Comparison of ENCODE assay signal across 21 cellular contexts in the genomic region with DNA sequence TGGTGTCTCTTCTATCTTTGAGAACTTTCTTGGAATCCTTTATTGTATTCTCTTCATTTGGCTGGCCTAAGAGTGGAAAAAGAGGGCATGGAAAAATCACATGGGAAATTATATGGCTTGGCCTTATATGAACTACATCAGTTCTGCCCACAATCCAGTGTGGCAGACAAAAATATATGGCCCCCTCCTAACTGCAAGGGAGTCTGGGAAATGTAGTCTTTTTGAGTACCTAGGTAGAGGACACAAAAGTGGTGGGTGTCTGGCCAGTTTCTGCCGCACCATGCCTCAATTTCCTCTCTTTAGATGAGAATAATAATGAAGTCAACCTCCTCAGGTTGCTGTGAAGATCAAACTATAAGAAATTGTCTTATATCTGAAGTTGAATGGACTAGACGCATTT.
A peak's percentile ranks its signal among the peaks of the same experiment; 100 is the strongest.
DNase-seq lines count a peak whose midpoint lies in the region; ATAC-seq, FAIRE-seq and TF ChIP-seq lines count a peak whose summit lies in the region.
"Had no signal": no experiment of that assay in that cellular context is flagged by ENCODE, and none has a peak within 500 bp of the region (broad histone marks: within the 10 kb centered on the region; RNA-seq: fewer than 3 reads in every experiment).

No MANE protein-coding gene starts in this region.

- BruUV-seq in HCT116 (replicated peaks; lab: Mats Ljungman, UMichigan), result no TSS peak
- BruUV-seq in GM12878 (replicated peaks; lab: Mats Ljungman, UMichigan), result no TSS peak

- TF ChIP-seq POLR2A in HCT116 (IDR thresholded peaks at IDR 0.05; ENCODE audit: borderline replicate concordance, extremely low read depth, insufficient read depth, insufficient read length) (no peak), GM12878 (IDR thresholded peaks at IDR 0.05; ENCODE audit: low read depth, low read length) (no peak)

- H3K27me3 ChIP-seq in HCT116 (ENCODE audit: insufficient read depth, low read length), result no peaks in the 10 kb centered on the region; the same call in 1 of the 2 replicates
- H3K27me3 ChIP-seq in GM12878 (replicated peaks in 1 of 2; ENCODE audit: control insufficient read depth in 2 of 2, insufficient read depth in 2 of 2, low read length in 1 of 2), result no peaks in the 10 kb centered on the region

- 91% methylated on average over 2 of the region's 2 CpGs for WGBS in GM12878 (ENCODE audit: insufficient coverage, insufficient replicate concordance, low lambda C conversion rate, missing lambda C conversion rate)

- CTCF ChIA-PET in HCT116 (lab: Charles Lee), result no interaction called here
- CTCF ChIA-PET in GM12878 (lab: Yijun Ruan, JAX), result no interaction called here

- POLR2A ChIA-PET in HCT116 (lab: Charles Lee) (no interaction called here), GM12878 (lab: Charles Lee) (no interaction called here)

- H3K27ac ChIP-seq in HCT116 (ENCODE audit: low read depth, low read length) (no peak overlapping the region), GM12878 (ENCODE audit: control insufficient read depth, insufficient read depth) (no peak overlapping the region)
- H3K27ac ChIP-seq: 22Rv1, A549, C4-2B, KMS-11 had no signal

- intact Hi-C loops in HCT116 (cut with micrococcal nuclease) (no loop called here), GM12878 (cut with micrococcal nuclease; ENCODE audit: unreplicated experiment) (no loop called here)

- H3K79me2 ChIP-seq in HCT116 (ENCODE audit: insufficient read depth, low read length) (no peaks in the 10 kb centered on the region), GM12878 (ENCODE audit: control insufficient read depth, insufficient read depth, low read length) (no peaks in the 10 kb centered on the region)

- H2AFZ ChIP-seq in HCT116 (ENCODE audit: low read depth, low read length, poor library complexity, severe bottlenecking), result no peak overlapping the region
- H2AFZ ChIP-seq in GM12878 (ENCODE audit: control insufficient read depth, low read depth, low read length), result no peak overlapping the region

- ATAC-seq in HCT116 (0 out of 2 replicates have a peak, but pooled peaks have one; percentile 32), GM12878 (no peak), HG03045 (IDR thresholded peaks at IDR 0.05; ENCODE audit: unreplicated experiment) (no peak)
- ATAC-seq: A549 had no signal

- SMC1A ChIA-PET in GM12878 (lab: Charles Lee; ENCODE audit: uncharacterized antibody, unreplicated experiment), result no interaction called here

- H3K4me1 ChIP-seq in HCT116 (ENCODE audit: control insufficient read depth in 1 of 2, insufficient read depth in 2 of 2, low read length in 2 of 2) (no peaks in the 10 kb centered on the region), GM12878 (ENCODE audit: control insufficient read depth, insufficient read depth, low read length) (no peaks in the 10 kb centered on the region)
- H3K4me1 ChIP-seq: A549, HAP-1 had no signal

- TF ChIP-seq RAD21 in HCT116 (IDR thresholded peaks at IDR 0.05; ENCODE audit: low read depth) (no peak), GM12878 (IDR thresholded peaks at IDR 0.05; ENCODE audit: insufficient read depth, low read depth, low read length) (no peak)

- TF ChIP-seq EP300 in GM12878 (IDR thresholded peaks at IDR 0.05; ENCODE audit: borderline replicate concordance in 1 of 2, control insufficient read depth in 1 of 2, low read depth in 2 of 2, low read length in 2 of 2), result no peak

- H3K36me3 ChIP-seq in HCT116 (ENCODE audit: control insufficient read depth in 1 of 2, insufficient read depth in 2 of 2, low read length in 2 of 2), result no peaks in the 10 kb centered on the region
- no peaks in the 10 kb centered on the region for H3K36me3 ChIP-seq in GM12878 (ENCODE audit: control insufficient read depth in 2 of 2, insufficient read depth in 2 of 2, low read length in 1 of 2)
- H3K36me3 ChIP-seq: HAP-1 had no signal

- H3K4me3 ChIP-seq in HCT116 (replicated peaks in 1 of 2; ENCODE audit: low read depth in 1 of 2, low read length in 2 of 2) (no peak overlapping the region), GM12878 (no peak overlapping the region)
- H3K4me3 ChIP-seq: A549, HAP-1 had no signal

- no peak for TF ChIP-seq CTCF in HCT116 (IDR thresholded peaks at IDR 0.05 in 2 of 3, conservative IDR thresholded peaks at IDR 0.05 in 1 of 3; ENCODE audit: borderline replicate concordance in 1 of 3, insufficient read depth in 1 of 3, low read depth in 2 of 3, low read length in 2 of 3)
- TF ChIP-seq CTCF in GM12878 (IDR thresholded peaks at IDR 0.05 in 2 of 3, conservative IDR thresholded peaks at IDR 0.05 in 1 of 3; ENCODE audit: control insufficient read depth in 2 of 3, extremely low read depth in 1 of 3, insufficient read depth in 1 of 3, low read depth in 3 of 3, low read length in 3 of 3), result no peak

- in situ Hi-C loops in GM12878 (cut with MboI), result no loop called here

- RAD21 ChIA-PET in HCT116 (lab: Charles Lee; ENCODE audit: low non-redundant PET in 1 of 2, low total read pairs in 2 of 2, uncharacterized antibody in 2 of 2, unreplicated experiment in 2 of 2) (no interaction called here), GM12878 (lab: Charles Lee; ENCODE audit: unreplicated experiment) (no interaction called here)

- DNase-seq in DMS 273 (lab: John Stamatoyannopoulos, UW; ENCODE audit: unreplicated experiment) (peak; percentile 10), DMS 273 treated with DMSO at 0.1 percent for 48 hours (lab: John Stamatoyannopoulos, UW) (no peak), HCT116 (ENCODE audit: low read depth, low spot score) (no peak), GM12878 (ENCODE audit: low read depth, low spot score) (no peak), HCEC 1CT (no peak), NCI-H226 (no peak)
- DNase-seq: AML-193; Caco-2; CD4-positive, alpha-beta T cell; DND-41; EL; GOT3; HFFc6 had no signal

- H3K4me2 ChIP-seq in HCT116 (ENCODE audit: low read length) (no peak overlapping the region), GM12878 (ENCODE audit: control insufficient read depth, insufficient read depth) (no peak overlapping the region)
- H3K4me2 ChIP-seq: A549, KMS-11 had no signal

- FAIRE-seq in GM12878 (lab: Jason Lieb, UNC), result no peak
- FAIRE-seq: A549, D721Med, GM12892 had no signal

- H3K9me3 ChIP-seq in HCT116 (ENCODE audit: control insufficient read depth in 1 of 2, insufficient read depth in 1 of 2, low read depth in 1 of 2, low read length in 2 of 2), result no peaks in the 10 kb centered on the region
- H3K9me3 ChIP-seq in GM12878 (replicated peaks; ENCODE audit: control insufficient read depth, insufficient read depth, low read length), result no peaks in the 10 kb centered on the region
- H3K9me3 ChIP-seq: A549, Caco-2, HAP-1 had no signal

- H3K9me2 ChIP-seq in HCT116 (ENCODE audit: insufficient read depth), result no peaks in the 10 kb centered on the region

- H3K9ac ChIP-seq in HCT116 (ENCODE audit: low read length) (no peak overlapping the region), GM12878 (ENCODE audit: control insufficient read depth, insufficient read depth, low read length) (no peak overlapping the region)
- H3K9ac ChIP-seq: KMS-11 had no signal

- no peaks in the 10 kb centered on the region for H4K20me1 ChIP-seq in HCT116 (ENCODE audit: insufficient read depth)
- H4K20me1 ChIP-seq in GM12878 (ENCODE audit: control insufficient read depth, insufficient read depth), result no peaks in the 10 kb centered on the region

TF ChIP-seq in HCT116, 20 proteins besides CTCF, POLR2A, EP300 and RAD21 (continues in another document):
- TF ChIP-seq EZH2 (IDR thresholded peaks at IDR 0.05) (no peak), SP1 (IDR thresholded peaks at IDR 0.05; ENCODE audit: low read depth) (no peak), EZH2phosphoT487 (IDR thresholded peaks at IDR 0.05; ENCODE audit: borderline replicate concordance) (no peak), ELF1 (IDR thresholded peaks at IDR 0.05; ENCODE audit: borderline replicate concordance, low read depth) (no peak), TCF7L2 (IDR thresholded peaks at IDR 0.05; ENCODE audit: borderline replicate concordance, extremely low read depth, insufficient read depth, insufficient read length) (no peak)
- TF ChIP-seq, protein P1, sequence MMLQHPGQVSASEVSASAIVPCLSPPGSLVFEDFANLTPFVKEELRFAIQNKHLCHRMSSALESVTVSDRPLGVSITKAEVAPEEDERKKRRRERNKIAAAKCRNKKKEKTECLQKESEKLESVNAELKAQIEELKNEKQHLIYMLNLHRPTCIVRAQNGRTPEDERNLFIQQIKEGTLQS (IDR thresholded peaks at IDR 0.05), result no peak

TF ChIP-seq in GM12878, 131 proteins besides CTCF, POLR2A, EP300 and RAD21:
- TF ChIP-seq YBX1 (IDR thresholded peaks at IDR 0.05), result no peak
- TF ChIP-seq HSF1 (IDR thresholded peaks at IDR 0.05; ENCODE audit: low read depth, low read length), result no peak
- TF ChIP-seq DPF2 (IDR thresholded peaks at IDR 0.05), result no peak
- TF ChIP-seq HDGF (IDR thresholded peaks at IDR 0.05), result no peak
- no peak for TF ChIP-seq POLR2AphosphoS2 (IDR thresholded peaks at IDR 0.05; ENCODE audit: low read depth, low read length)
- TF ChIP-seq SIX5 (IDR thresholded peaks at IDR 0.05; ENCODE audit: low read depth, low read length, severe bottlenecking), result peak; percentile 28
